ENCODE assay signal across 19 cellular contexts in genomic region chr18:76161983-76162382, GRCh38.
"Had no signal": no experiment of that assay in that cellular context is flagged by ENCODE, and none has a peak within 500 bp of the region (broad histone marks: within the 10 kb centered on the region; RNA-seq: fewer than 3 reads in every experiment).

No MANE protein-coding gene starts in this region.

- H3K4me3 Mint-ChIP-seq: dendritic cell treated with granulocyte-macrophage colony-stimulating factor and Interleukin-4, amounts not matched to agents 40 ng/mL and 50 ng/mL, for 4 days; natural killer cell treated with Interleukin-12 subunit alpha and Interleukin-12 subunit beta and Interleukin-15 and Interleukin-18, amount 100 ng/mL, for 72 hours; neural progenitor cell had no signal

- H3K27ac ChIP-seq: foreskin keratinocyte, hepatocyte, neural progenitor cell, pancreas had no signal

- ATAC-seq: foreskin keratinocyte, left colon, left ventricle myocardium superior, pancreas, right cardiac atrium had no signal

- H3K27ac Mint-ChIP-seq: dendritic cell treated with granulocyte-macrophage colony-stimulating factor and Interleukin-4, amounts not matched to agents 40 ng/mL and 50 ng/mL, for 4 days; natural killer cell treated with Interleukin-12 subunit alpha and Interleukin-12 subunit beta and Interleukin-15 and Interleukin-18, amount 100 ng/mL, for 72 hours; neural progenitor cell; progenitor cell of endocrine pancreas had no signal

- H3K4me3 ChIP-seq: hepatocyte, lung, neural progenitor cell, pancreas, smooth muscle cell had no signal

- FAIRE-seq: pancreas had no signal

- DNase-seq: foreskin keratinocyte; head of caudate nucleus; left colon; left ventricle myocardium superior; mesenchymal stem cell; midbrain; nucleus accumbens; pancreas; right cardiac atrium; stimulated activated CD4-positive, alpha-beta T cell treated with anti-CD3 and anti-CD28 coated beads, Interleukin-2, amount 100 ng/mL, for 48 hours; stimulated activated naive CD4-positive, alpha-beta T cell treated with Interleukin-2 at 50 U/mL for 16 hours; trophoblast cell had no signal

- H3K9me3 Mint-ChIP-seq: dendritic cell treated with granulocyte-macrophage colony-stimulating factor and Interleukin-4, amounts not matched to agents 40 ng/mL and 50 ng/mL, for 4 days; natural killer cell treated with Interleukin-12 subunit alpha and Interleukin-12 subunit beta and Interleukin-15 and Interleukin-18, amount 100 ng/mL, for 72 hours had no signal

- H3K4me1 ChIP-seq: foreskin keratinocyte, neural progenitor cell, pancreas had no signal

- H3K36me3 Mint-ChIP-seq: natural killer cell treated with Interleukin-12 subunit alpha and Interleukin-12 subunit beta and Interleukin-15 and Interleukin-18, amount 100 ng/mL, for 72 hours; neural progenitor cell had no signal

- H3K27me3 ChIP-seq: foreskin keratinocyte, hepatocyte, neural progenitor cell, pancreas had no signal

- H3K36me3 ChIP-seq: neural progenitor cell, pancreas had no signal

- H3K9me3 ChIP-seq: pancreas had no signal

- H3K4me1 Mint-ChIP-seq: neural progenitor cell had no signal

- H3K27me3 Mint-ChIP-seq: dendritic cell treated with granulocyte-macrophage colony-stimulating factor and Interleukin-4, amounts not matched to agents 40 ng/mL and 50 ng/mL, for 4 days; progenitor cell of endocrine pancreas had no signal
